8 cellular contexts compared by ENCODE assay signal in genomic region chr15:60397772-60398445, GRCh38. TPM values are rescaled to one million over a fixed set of nuclear protein-coding genes. Genes with fewer than 3 reads are reported as not detected.
DNase-seq lines count a peak whose midpoint lies in the region; FAIRE-seq and TF ChIP-seq lines count a peak whose summit lies in the region.

ANXA2 (minus strand) TSS chr15:60397986; CDS start chr15:60386075, 11,911 bp downstream.

- CTCF ChIA-PET in activated CD4-positive, alpha-beta T cell treated with anti-CD3 and anti-CD28 coated beads, Interleukin-2, amount 10 ng/mL, durations not matched to agents 7 days and 5 days (lab: Charles Lee) = interaction anchor here (0.7 to 1.1 kb wide), 3 partner anchors 27 to 119 kb away, joined by 3 to 4 read pairs (median 3); no protein-coding TSS in a partner anchor

- FAIRE-seq in GM18507 (lab: Jason Lieb, UNC) = no peak

- TF ChIP-seq POLR2A in NB4 (IDR thresholded peaks at IDR 0.05; ENCODE audit: extremely low read depth, insufficient read length) (peak; percentile 74), lower leg skin (IDR thresholded peaks at IDR 0.05) (peak in 1 of 2 donors; percentile 86)

- intact Hi-C loops in lower leg skin (cut with DNase I; ENCODE audit: low total_unique reads) = no loop called here

- peak within 1 kb of the TSS; percentile 99 for H3K27ac Mint-ChIP-seq in HFFc6
- H3K27ac Mint-ChIP-seq in activated CD4-positive, alpha-beta T cell treated with anti-CD3 and anti-CD28 coated beads, Interleukin-2, amount 10 ng/mL, durations not matched to agents 7 days and 5 days = peak within 1 kb of the TSS; percentile 99

- peak; percentile 63 for DNase-seq in GM18507 (ENCODE audit: extremely low spot score, insufficient read length, low read depth)
- DNase-seq in HFFc6 = peak; percentile 88
- peak; percentile 93 for DNase-seq in NB4 (ENCODE audit: low read depth)
- peak; percentile 88 for DNase-seq in activated CD4-positive, alpha-beta T cell treated with anti-CD3 and anti-CD28 coated beads, Interleukin-2, amount 10 ng/mL, durations not matched to agents 7 days and 5 days
- peak; percentile 88 for DNase-seq in dermis blood vessel endothelial cell
- DNase-seq in lower leg skin (ENCODE audit: low spot score in 2 of 2) = peak; percentile 86 to 97
- DNase-seq in stimulated activated CD8-positive, alpha-beta memory T cell treated with anti-CD3 and anti-CD28 coated beads, Interleukin-12 subunit alpha, Interleukin-12 subunit beta, amount 100 ng/mL, for 24 hours (ENCODE audit: extremely low read depth) = peak; percentile 52
- DNase-seq in midbrain (lab: John Stamatoyannopoulos, UW) = no peak

- H3K4me1 Mint-ChIP-seq in HFFc6 (ENCODE audit: low read depth) = peaks cover 75% of the 10 kb centered on the region
- H3K4me1 Mint-ChIP-seq in activated CD4-positive, alpha-beta T cell treated with anti-CD3 and anti-CD28 coated beads, Interleukin-2, amount 10 ng/mL, durations not matched to agents 7 days and 5 days = peaks cover 67% of the 10 kb centered on the region

- peaks cover 44% of the 10 kb centered on the region for H3K36me3 Mint-ChIP-seq in HFFc6 (ENCODE audit: low read depth)
- peaks cover 45% of the 10 kb centered on the region for H3K36me3 Mint-ChIP-seq in activated CD4-positive, alpha-beta T cell treated with anti-CD3 and anti-CD28 coated beads, Interleukin-2, amount 10 ng/mL, durations not matched to agents 7 days and 5 days (ENCODE audit: low read depth)

- WGBS in lower leg skin, 2 donors = 1% methylated on average over 20 to 32 of the region's 53 CpGs

- H3K4me3 ChIP-seq in NB4 (ENCODE audit: low read depth, low read length) = peak within 1 kb of the TSS; percentile 74
- peak within 1 kb of the TSS; percentile 97 for H3K4me3 ChIP-seq in lower leg skin (ENCODE audit: low read depth, poor library complexity, severe bottlenecking)

- POLR2A ChIA-PET in activated CD4-positive, alpha-beta T cell treated with anti-CD3 and anti-CD28 coated beads, Interleukin-2, amount 10 ng/mL, durations not matched to agents 7 days and 5 days (lab: Charles Lee) = interaction anchor here (0.5 to 0.6 kb wide), 2 partner anchors 400 to 741 kb away, joined by 3 read pairs; partner anchors contain the start of gene GTF2A2

- peaks cover 13% of the 10 kb centered on the region for H3K9me3 Mint-ChIP-seq in HFFc6
- no peaks in the 10 kb centered on the region for H3K9me3 Mint-ChIP-seq in activated CD4-positive, alpha-beta T cell treated with anti-CD3 and anti-CD28 coated beads, Interleukin-2, amount 10 ng/mL, durations not matched to agents 7 days and 5 days

- TF ChIP-seq CTCF in HFFc6 (IDR thresholded peaks at IDR 0.05) = no peak
- TF ChIP-seq CTCF in NB4 (IDR thresholded peaks at IDR 0.05; ENCODE audit: low read depth, low read length) = no peak
- no peak for TF ChIP-seq CTCF in lower leg skin (IDR thresholded peaks at IDR 0.05)

- H3K4me3 Mint-ChIP-seq in HFFc6 = peak within 1 kb of the TSS; percentile 100
- peak within 1 kb of the TSS; percentile 95 for H3K4me3 Mint-ChIP-seq in activated CD4-positive, alpha-beta T cell treated with anti-CD3 and anti-CD28 coated beads, Interleukin-2, amount 10 ng/mL, durations not matched to agents 7 days and 5 days

- peaks cover 40% of the 10 kb centered on the region for H3K27me3 Mint-ChIP-seq in HFFc6 (ENCODE audit: insufficient read depth)
- H3K27me3 Mint-ChIP-seq in activated CD4-positive, alpha-beta T cell treated with anti-CD3 and anti-CD28 coated beads, Interleukin-2, amount 10 ng/mL, durations not matched to agents 7 days and 5 days = peaks cover 11% of the 10 kb centered on the region

RNA-seq across cellular contexts. Expression of gene ANXA2, which starts in this region (rescaled TPM):
- 1,000 to 10,000 TPM; 4,445 to 5,074 (median 4,643) TPM for total RNA-seq in HFFc6 (2021; fragmentation: NEBNext Ultra II Directional; extraction: Animal tissue kit (Norgen Biotek cat#: 25700))
- 100 to 1,000 TPM; 438 to 488 TPM for total RNA-seq in activated CD4-positive, alpha-beta T cell treated with anti-CD3 and anti-CD28 coated beads, Interleukin-2, amount 10 ng/mL, durations not matched to agents 7 days and 5 days
- total RNA-seq in dermis blood vessel endothelial cell (3,547 and 3,999 TPM in 2 replicates), lower leg skin (1,000 to 10,000 TPM; 1,272 to 1,552 (median 1,345) TPM)
